11 cellular contexts compared by ENCODE assay signal in genomic region chr15:101243420-101243819, GRCh38. TPM values are rescaled to one million over a fixed set of nuclear protein-coding genes. Genes with fewer than 3 reads are reported as not detected.
DNase-seq lines count a peak whose midpoint lies in the region; ATAC-seq and TF ChIP-seq lines count a peak whose summit lies in the region.
"Had no signal": no experiment of that assay in that cellular context is flagged by ENCODE, and none has a peak within 500 bp of the region (broad histone marks: within the 10 kb centered on the region; RNA-seq: fewer than 3 reads in every experiment).

No MANE protein-coding gene starts in this region.

- peak overlapping the region; percentile 77 for H3K4me3 Mint-ChIP-seq in activated naive CD4-positive, alpha-beta T cell treated with anti-CD3 and anti-CD28 coated beads, Interleukin-2, amount 50 U/mL, for 24 hours

- intact Hi-C loops in right cardiac atrium (cut with DNase I) (loop anchor here in 3 of 4 donors (10.0 kb wide), 2 partner anchors 49 to 59 kb away; no protein-coding TSS in a partner anchor), thyroid gland (cut with DNase I) (no loop called here), aorta (cut with DNase I) (no loop called here)

- no peaks in the 10 kb centered on the region for H3K9me3 Mint-ChIP-seq in activated naive CD4-positive, alpha-beta T cell treated with anti-CD3 and anti-CD28 coated beads, Interleukin-2, amount 50 U/mL, for 24 hours

- H3K9me3 ChIP-seq in right cardiac atrium (ENCODE audit: control insufficient read depth, low read length): no peaks in the 10 kb centered on the region
- H3K9me3 ChIP-seq in thyroid gland: no peaks in the 10 kb centered on the region
- no peaks in the 10 kb centered on the region for H3K9me3 ChIP-seq in aorta (ENCODE audit: control insufficient read depth, low read length)

- TF ChIP-seq CTCF in VCaP (conservative IDR thresholded peaks at IDR 0.05) (no peak), thyroid gland (IDR thresholded peaks at IDR 0.05) (no peak), foreskin fibroblast (IDR thresholded peaks at IDR 0.05; ENCODE audit: low read depth, low read length) (no peak), GM10248 (IDR thresholded peaks at IDR 0.05; ENCODE audit: control extremely low read depth, extremely low read depth, low read depth, missing control alignments) (no peak)

- H3K4me1 ChIP-seq in right cardiac atrium (ENCODE audit: control insufficient read depth, insufficient read depth, low read length) (peaks cover 19% of the 10 kb centered on the region), thyroid gland (peaks cover 31 to 39% of the 10 kb centered on the region in 2 donors), aorta (ENCODE audit: control insufficient read depth in 1 of 2, insufficient read depth in 2 of 2, low read length in 2 of 2) (peaks cover 2 to 8% of the 10 kb centered on the region in 2 donors)

- peak overlapping the region; percentile 41 for H3K27ac Mint-ChIP-seq in activated naive CD4-positive, alpha-beta T cell treated with anti-CD3 and anti-CD28 coated beads, Interleukin-2, amount 50 U/mL, for 24 hours

- DNase-seq in activated naive CD4-positive, alpha-beta T cell treated with anti-CD3 and anti-CD28 coated beads, Interleukin-2, amount 50 U/mL, for 16 hours: no peak
- DNase-seq in right cardiac atrium: no peak
- DNase-seq in thyroid gland: peak; percentile 61 to 66
- DNase-seq in foreskin fibroblast: no peak
- DNase-seq in GM10248 (ENCODE audit: extremely low spot score): no peak
- no peak for DNase-seq in aorta
- DNase-seq: activated effector memory CD4-positive, alpha-beta T cell treated with Interleukin-2 at 50 U/mL for 16 hours; cortex of kidney; glutamatergic neuron had no signal

- POLR2A ChIA-PET in GM10248 (lab: Yijun Ruan, JAX): interaction anchor here (1.1 kb wide), 1 partner anchor 9 kb away, joined by 8 read pairs; the partner anchor contains the start of gene CHSY1

- no peaks in the 10 kb centered on the region for H3K27me3 Mint-ChIP-seq in activated naive CD4-positive, alpha-beta T cell treated with anti-CD3 and anti-CD28 coated beads, Interleukin-2, amount 50 U/mL, for 24 hours

- no peak overlapping the region for H3K4me3 ChIP-seq in right cardiac atrium (ENCODE audit: low read length)
- H3K4me3 ChIP-seq in thyroid gland (replicated peaks in 1 of 3): no peak overlapping the region
- no peak overlapping the region for H3K4me3 ChIP-seq in foreskin fibroblast (ENCODE audit: low read depth in 1 of 2, low read length in 2 of 2)
- H3K4me3 ChIP-seq in aorta (ENCODE audit: low read length in 2 of 2): no peak overlapping the region

- H3K36me3 ChIP-seq in thyroid gland (no peaks in the 10 kb centered on the region), aorta (ENCODE audit: control insufficient read depth in 1 of 2, insufficient read depth in 2 of 2, low read length in 1 of 2) (no peaks in the 10 kb centered on the region)

- H3K27me3 ChIP-seq in right cardiac atrium (ENCODE audit: control insufficient read depth, insufficient read depth) (no peaks in the 10 kb centered on the region), thyroid gland (no peaks in the 10 kb centered on the region), aorta (ENCODE audit: control insufficient read depth in 1 of 2, insufficient read depth in 2 of 2, low read length in 1 of 2) (no peaks in the 10 kb centered on the region)

- ATAC-seq in right cardiac atrium (peak in 1 of 2 donors; percentile 6), aorta (ENCODE audit: low FRiP score) (no peak)

- WGBS in right cardiac atrium: 80% methylated on average over 9 of the region's 9 CpGs
- 44 to 56% methylated on average over 9 of the region's 9 CpGs for WGBS in thyroid gland, 2 donors
- WGBS in aorta, 2 donors: 90 to 91% methylated on average over 9 of the region's 9 CpGs

- CTCF ChIA-PET in GM10248 (lab: Yijun Ruan, JAX): interaction anchor here (1.1 to 5.8 kb wide), 6 partner anchors 8 to 235 kb away, joined by 3 to 46 read pairs (median 6); partner anchors contain the start of gene CHSY1

- H3K36me3 Mint-ChIP-seq in activated naive CD4-positive, alpha-beta T cell treated with anti-CD3 and anti-CD28 coated beads, Interleukin-2, amount 50 U/mL, for 24 hours: peaks cover 14% of the 10 kb centered on the region

- H3K27ac ChIP-seq in VCaP (peak overlapping the region; percentile 90), right cardiac atrium (ENCODE audit: low read length) (peak overlapping the region; percentile 12), thyroid gland (no peak overlapping the region), aorta (ENCODE audit: low read depth in 1 of 2, low read length in 2 of 2) (no peak overlapping the region)

- peaks cover 93% of the 10 kb centered on the region for H3K4me1 Mint-ChIP-seq in activated naive CD4-positive, alpha-beta T cell treated with anti-CD3 and anti-CD28 coated beads, Interleukin-2, amount 50 U/mL, for 24 hours

- no peak for TF ChIP-seq POLR2A in thyroid gland (IDR thresholded peaks at IDR 0.05)

RNA-seq across cellular contexts. Expression of gene CHSY1, which starts 8.4 kb away (rescaled TPM):
- total RNA-seq in right cardiac atrium (10 to 100 TPM; 24.5 to 44.7 (median 28.9) TPM), thyroid gland (10 to 100 TPM; 13.8 to 26.6 (median 18.5) TPM), aorta (10 to 100 TPM; 65.4 to 78.4 TPM)
- polyA plus RNA-seq in right cardiac atrium (11.9 TPM), aorta (10 to 100 TPM; 10.8 to 34.2 TPM)

RNA-seq across cellular contexts. Expression of gene SELENOS, which starts 33.9 kb away (rescaled TPM):
- 10 to 100 TPM; 27.4 to 61.4 (median 35.0) TPM for total RNA-seq in right cardiac atrium
- polyA plus RNA-seq in right cardiac atrium: 52.3 TPM
- 10 to 100 TPM; 50.4 to 77.3 (median 65.6) TPM for total RNA-seq in thyroid gland
- total RNA-seq in aorta: 10 to 100 TPM; 69.0 to 74.3 TPM
- 100 to 1,000 TPM; 115 to 123 TPM for polyA plus RNA-seq in aorta

RNA-seq across cellular contexts. Expression of gene SNRPA1, which starts 51.6 kb away (rescaled TPM):
- total RNA-seq in right cardiac atrium: 10 to 100 TPM; 23.4 to 33.6 (median 27.7) TPM
- polyA plus RNA-seq in right cardiac atrium: 37.3 TPM
- total RNA-seq in thyroid gland: 100 to 1,000 TPM in 1 of 4 donors, 10 to 100 TPM in 3; 34.8 to 111 (median 71.1) TPM
- 10 to 100 TPM; 46.4 to 49.2 TPM for total RNA-seq in aorta
- polyA plus RNA-seq in aorta: 10 to 100 TPM; 37.6 to 54.1 TPM

Comparison
In these comparisons a context has a peak if more than half of its experiments do, and no peak if none do; other contexts are left out.
1. DNase-seq: peak in thyroid gland (2 of 2); none in activated naive CD4-positive, alpha-beta T cell treated with anti-CD3 and anti-CD28 coated beads, Interleukin-2, amount 50 U/mL, for 16 hours (single experiment), right cardiac atrium (0 of 3), foreskin fibroblast (0 of 2), GM10248 (single experiment) and aorta (0 of 2).
2. H3K27ac ChIP-seq: peak in VCaP (single experiment) and right cardiac atrium (single experiment); none in thyroid gland (0 of 3) and aorta (0 of 2).
3. intact Hi-C loops: an anchor here in right cardiac atrium (10.0 kb wide); none called in thyroid gland and aorta.